Comparison of ENCODE assay signal across 13 cellular contexts in genomic region chr10:33196710-33197406, GRCh38.
A peak's percentile ranks its signal among the peaks of the same experiment; 100 is the strongest.
DNase-seq lines count a peak whose midpoint lies in the region; ATAC-seq and TF ChIP-seq lines count a peak whose summit lies in the region.
"Had no signal": no experiment of that assay in that cellular context is flagged by ENCODE, and none has a peak within 500 bp of the region (broad histone marks: within the 10 kb centered on the region; RNA-seq: fewer than 3 reads in every experiment).

No MANE protein-coding gene starts in this region.

- peak; percentile 61 for ATAC-seq in left lung
- no peak for ATAC-seq in HG02840 (IDR thresholded peaks at IDR 0.05; ENCODE audit: low FRiP score, unreplicated experiment)
- ATAC-seq: effector memory CD8-positive, alpha-beta T cell had no signal

- DNase-seq in Ammon's horn (ENCODE audit: low spot score) (peak; percentile 40), coronary artery (ENCODE audit: low spot score) (no peak), left lung (no peak), retina (peak; percentile 34), NCI-H446 treated with DMSO at 0.1 percent for 48 hours (lab: John Stamatoyannopoulos, UW) (no peak), GM20000 (ENCODE audit: low spot score) (no peak), nucleus accumbens (lab: John Stamatoyannopoulos, UW) (no peak)
- DNase-seq: BE2C; effector memory CD8-positive, alpha-beta T cell; GF-D8; MG63 had no signal

- no peak for TF ChIP-seq CTCF in coronary artery (IDR thresholded peaks at IDR 0.05)
- no peak for TF ChIP-seq CTCF in left lung (IDR thresholded peaks at IDR 0.05)
- no peak for TF ChIP-seq CTCF in GM20000 (IDR thresholded peaks at IDR 0.05; ENCODE audit: extremely low read depth, missing control alignments)

- peaks cover 32 to 51% of the 10 kb centered on the region in 2 donors for H3K4me1 ChIP-seq in left lung

- no peaks in the 10 kb centered on the region for H3K9me3 ChIP-seq in left lung
- H3K9me3 ChIP-seq: BE2C, MG63, thoracic aorta had no signal

- H3K36me3 ChIP-seq in left lung, result peaks cover 0 to 20% of the 10 kb centered on the region in 2 donors
- H3K36me3 ChIP-seq: MG63 had no signal

- peak overlapping the region in 1 of 2 donors; percentile 11 for H3K27ac ChIP-seq in coronary artery
- peak overlapping the region; percentile 61 to 72 for H3K27ac ChIP-seq in left lung

- H3K4me3 ChIP-seq in coronary artery (peak overlapping the region; percentile 24), left lung (no peak overlapping the region)
- H3K4me3 ChIP-seq: MG63 had no signal

- H3K27me3 ChIP-seq in left lung, result no peaks in the 10 kb centered on the region
- H3K27me3 ChIP-seq: BE2C, MG63 had no signal

- intact Hi-C loops in left lung (cut with DNase I), result no loop called here

Comparison
In these comparisons a context has a peak if more than half of its experiments do, and no peak if none do; other contexts are left out.
1. DNase-seq: peak in Ammon's horn (single experiment) and retina (single experiment); none in coronary artery (single experiment), left lung (0 of 2), NCI-H446 treated with DMSO at 0.1 percent for 48 hours (single experiment), GM20000 (single experiment) and nucleus accumbens (0 of 56).